ENCODE assay signal across 8 cellular contexts in the genomic region with DNA sequence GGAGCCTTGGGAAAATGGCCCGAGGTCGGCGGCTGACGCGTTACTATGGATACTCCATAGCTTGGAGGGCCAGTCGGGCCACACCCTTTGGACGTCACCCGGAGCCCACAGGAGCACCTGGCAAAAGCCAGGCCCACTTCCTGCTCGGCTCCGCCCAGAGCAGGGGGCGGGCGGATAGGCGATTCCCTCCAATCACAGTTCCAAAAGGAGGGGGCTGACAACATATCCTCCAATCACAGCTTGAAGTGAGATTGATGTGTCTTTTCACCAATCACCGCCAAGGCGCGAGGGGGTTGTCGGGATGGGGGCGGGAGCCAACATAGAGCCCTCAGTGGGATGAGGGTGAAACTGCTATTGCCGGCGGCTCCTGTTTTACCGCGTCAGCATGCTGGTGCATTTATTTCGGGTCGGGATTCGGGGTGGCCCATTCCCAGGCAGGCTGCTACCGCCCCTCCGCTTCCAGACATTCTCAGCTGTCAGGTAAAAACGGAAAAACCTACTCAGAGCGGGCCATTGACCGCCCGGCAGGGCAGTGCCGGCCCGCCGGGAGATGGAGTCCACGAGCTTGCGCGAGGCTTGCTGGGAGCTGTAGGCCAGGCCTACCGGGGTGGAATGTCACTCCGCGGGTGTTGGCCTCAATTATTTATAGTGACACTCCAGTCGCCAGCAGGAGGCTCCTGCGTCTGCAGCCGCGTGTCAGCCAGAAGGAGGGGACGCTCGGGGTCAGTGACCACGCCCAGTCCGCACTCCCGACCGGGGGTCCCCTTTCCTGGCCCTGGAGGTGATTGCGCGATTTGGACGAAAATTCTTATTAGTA. TPM values are rescaled to one million over a fixed set of nuclear protein-coding genes. Genes with fewer than 3 reads are reported as not detected.
A peak's percentile ranks its signal among the peaks of the same experiment; 100 is the strongest.
DNase-seq lines count a peak whose midpoint lies in the region; ATAC-seq, FAIRE-seq and TF ChIP-seq lines count a peak whose summit lies in the region.

A gene (plus strand): TSS at position 320 of the 817 bp plus-strand sequence. CDS start 66 bp downstream, at position 386.

- H3K4me1 Mint-ChIP-seq in activated naive CD4-positive, alpha-beta T cell treated with anti-CD3 and anti-CD28 coated beads, Interleukin-2, amount 10 ng/mL, durations not matched to agents 7 days and 5 days, result peaks cover 26% of the 10 kb centered on the region

- H3K9ac ChIP-seq in SK-N-MC (ENCODE audit: insufficient read length), result peak within 1 kb of the TSS; percentile 93

- H3K27ac ChIP-seq in SK-N-MC (no peak within 1 kb of the TSS; the same call in 1 of the 2 replicates), neutrophil (peak within 1 kb of the TSS; percentile 79), substantia nigra (ENCODE audit: low read depth, low read length, poor library complexity, severe bottlenecking) (peak within 1 kb of the TSS; percentile 81)

- CTCF ChIA-PET in GM10248 (lab: Yijun Ruan, JAX), result interaction anchor here (0.6 to 1.9 kb wide), 13 partner anchors 9 to 83 kb away, joined by 3 to 20 read pairs (median 3); no protein-coding TSS in a partner anchor
- CTCF ChIA-PET in activated naive CD4-positive, alpha-beta T cell treated with anti-CD3 and anti-CD28 coated beads, Interleukin-2, amount 10 ng/mL, durations not matched to agents 7 days and 5 days (lab: Charles Lee), result interaction anchor here (0.6 to 2.5 kb wide), 11 partner anchors 9 to 276 kb away, joined by 3 to 9 read pairs (median 3); no protein-coding TSS in a partner anchor

- peak within 1 kb of the TSS; percentile 93 for H3K4me3 Mint-ChIP-seq in activated naive CD4-positive, alpha-beta T cell treated with anti-CD3 and anti-CD28 coated beads, Interleukin-2, amount 10 ng/mL, durations not matched to agents 7 days and 5 days

- no peaks in the 10 kb centered on the region for H3K9me3 ChIP-seq in SK-N-MC (ENCODE audit: low read depth, low read length)
- H3K9me3 ChIP-seq in neutrophil, result no peaks in the 10 kb centered on the region

- H3K9me3 Mint-ChIP-seq in activated naive CD4-positive, alpha-beta T cell treated with anti-CD3 and anti-CD28 coated beads, Interleukin-2, amount 10 ng/mL, durations not matched to agents 7 days and 5 days, result no peaks in the 10 kb centered on the region

- H3K27me3 Mint-ChIP-seq in activated naive CD4-positive, alpha-beta T cell treated with anti-CD3 and anti-CD28 coated beads, Interleukin-2, amount 10 ng/mL, durations not matched to agents 7 days and 5 days, result peaks cover 28% of the 10 kb centered on the region

- H3K4me3 ChIP-seq in NB4 (ENCODE audit: low read depth, low read length) (peak within 1 kb of the TSS; percentile 93), SK-N-MC (peak within 1 kb of the TSS; percentile 90), neutrophil (ENCODE audit: low read depth in 1 of 2, low read length in 1 of 2) (peak within 1 kb of the TSS; percentile 91 to 96)

- peak within 1 kb of the TSS; percentile 91 for H3K27ac Mint-ChIP-seq in activated naive CD4-positive, alpha-beta T cell treated with anti-CD3 and anti-CD28 coated beads, Interleukin-2, amount 10 ng/mL, durations not matched to agents 7 days and 5 days

- FAIRE-seq in frontal cortex (lab: Jason Lieb, UNC), result peak; percentile 74

- no peak for TF ChIP-seq POLR2A in NB4 (IDR thresholded peaks at IDR 0.05; ENCODE audit: extremely low read depth, insufficient read length)

- H3K27me3 ChIP-seq in neutrophil, result peaks cover 26% of the 10 kb centered on the region

- DNase-seq in GM10248 (ENCODE audit: extremely low spot score) (peak; percentile 100), NB4 (ENCODE audit: low read depth) (peak; percentile 100), SK-N-MC (ENCODE audit: low read depth, low spot score) (peak; percentile 98), frontal cortex (ENCODE audit: low spot score in 2 of 2) (peak; percentile 94 to 98), substantia nigra (lab: John Stamatoyannopoulos, UW) (peak; percentile 85 to 99 (median 95))
- DNase-seq in activated naive CD4-positive, alpha-beta T cell treated with anti-CD3 and anti-CD28 coated beads, Interleukin-2, amount 10 ng/mL, durations not matched to agents 7 days and 5 days, result peak; percentile 99

- H3K4me1 ChIP-seq in neutrophil (ENCODE audit: control insufficient read depth in 1 of 2, insufficient read depth in 1 of 2, low read depth in 1 of 2, low read length in 1 of 2), result peaks cover 17 to 20% of the 10 kb centered on the region in 2 experiments

- H3K36me3 Mint-ChIP-seq in activated naive CD4-positive, alpha-beta T cell treated with anti-CD3 and anti-CD28 coated beads, Interleukin-2, amount 10 ng/mL, durations not matched to agents 7 days and 5 days, result peaks cover 4% of the 10 kb centered on the region

- ATAC-seq in HG02571 (IDR thresholded peaks at IDR 0.05; ENCODE audit: unreplicated experiment), result peak; percentile 97

- H3K36me3 ChIP-seq in SK-N-MC (ENCODE audit: insufficient read depth, low read length) (no peaks in the 10 kb centered on the region), neutrophil (peaks cover 3% of the 10 kb centered on the region)

- TF ChIP-seq CTCF in GM10248 (IDR thresholded peaks at IDR 0.05; ENCODE audit: control extremely low read depth, extremely low read depth, low read depth, missing control alignments), result peak; percentile 37
- peak; percentile 47 for TF ChIP-seq CTCF in NB4 (IDR thresholded peaks at IDR 0.05; ENCODE audit: low read depth, low read length)
- peak; percentile 59 for TF ChIP-seq CTCF in neutrophil (IDR thresholded peaks at IDR 0.05)

- POLR2A ChIA-PET in GM10248 (lab: Yijun Ruan, JAX), result interaction anchor here (1.0 kb wide), 1 partner anchor 17 kb away, joined by 3 read pairs; no protein-coding TSS in a partner anchor

RNA-seq across cellular contexts. Expression of the gene that starts here (rescaled TPM):
- 22.8 TPM for total RNA-seq in frontal cortex
